Comparison of ENCODE assay signal across 1 cellular context in the genomic region with DNA sequence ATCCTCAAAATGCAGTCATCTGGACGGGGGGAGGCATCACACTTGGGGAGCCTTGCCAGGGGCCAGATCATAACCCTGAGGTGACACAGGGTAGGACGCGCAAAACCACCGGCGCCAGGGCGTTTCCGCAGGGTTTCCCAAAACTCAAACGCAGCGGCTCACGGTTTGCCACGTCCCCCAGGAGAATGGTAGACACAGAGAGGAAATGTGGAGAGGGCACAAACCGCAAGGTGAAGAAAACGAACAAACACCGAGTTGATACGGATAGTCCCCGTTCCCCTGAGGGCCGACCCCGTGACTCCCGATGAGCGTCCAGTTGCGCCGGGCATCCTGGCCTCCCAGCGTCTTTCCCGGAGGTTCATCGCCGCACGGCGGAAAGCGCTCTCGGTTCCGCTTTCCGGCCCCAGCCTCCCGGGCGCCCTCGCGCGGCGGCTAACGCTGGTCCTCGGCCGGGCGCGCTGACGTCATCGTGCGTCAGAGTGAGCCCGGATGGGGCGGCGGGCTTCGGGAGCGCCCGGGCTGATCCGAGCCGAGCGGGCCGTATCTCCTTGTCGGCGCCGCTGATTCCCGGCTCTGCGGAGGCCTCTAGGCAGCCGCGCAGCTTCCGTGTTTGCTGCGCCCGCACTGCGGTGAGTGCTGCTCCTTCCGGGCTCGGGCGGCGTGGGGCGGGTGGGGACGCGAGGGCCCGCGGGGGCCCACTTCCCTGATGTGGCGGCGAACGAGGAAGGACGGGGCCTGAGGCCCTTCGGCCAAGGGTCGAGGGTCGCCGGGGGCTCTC.
TF ChIP-seq lines count a peak whose summit lies in the region.

A gene (plus strand): TSS at position 467 of the 778 bp plus-strand sequence. CDS start 2,641 bp downstream, outside the sequence.

TF ChIP-seq in HepG2, 621 proteins besides CTCF, POLR2A, EP300 and RAD21 (continued from another document and continues in another):
- TF ChIP-seq, protein P1, sequence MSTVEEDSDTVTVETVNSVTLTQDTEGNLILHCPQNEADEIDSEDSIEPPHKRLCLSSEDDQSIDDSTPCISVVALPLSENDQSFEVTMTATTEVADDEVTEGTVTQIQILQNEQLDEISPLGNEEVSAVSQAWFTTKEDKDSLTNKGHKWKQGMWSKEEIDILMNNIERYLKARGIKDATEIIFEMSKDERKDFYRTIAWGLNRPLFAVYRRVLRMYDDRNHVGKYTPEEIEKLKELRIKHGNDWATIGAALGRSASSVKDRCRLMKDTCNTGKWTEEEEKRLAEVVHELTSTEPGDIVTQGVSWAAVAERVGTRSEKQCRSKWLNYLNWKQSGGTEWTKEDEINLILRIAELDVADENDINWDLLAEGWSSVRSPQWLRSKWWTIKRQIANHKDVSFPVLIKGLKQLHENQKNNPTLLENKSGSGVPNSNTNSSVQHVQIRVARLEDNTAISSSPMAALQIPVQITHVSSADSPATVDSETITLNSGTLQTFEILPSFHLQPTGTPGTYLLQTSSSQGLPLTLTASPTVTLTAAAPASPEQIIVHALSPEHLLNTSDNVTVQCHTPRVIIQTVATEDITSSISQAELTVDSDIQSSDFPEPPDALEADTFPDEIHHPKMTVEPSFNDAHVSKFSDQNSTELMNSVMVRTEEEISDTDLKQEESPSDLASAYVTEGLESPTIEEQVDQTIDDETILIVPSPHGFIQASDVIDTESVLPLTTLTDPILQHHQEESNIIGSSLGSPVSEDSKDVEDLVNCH (CRISPR knock-in tag; IDR thresholded peaks at IDR 0.05), result peak; percentile 98; the same call in 1 of the 2 replicates
- TF ChIP-seq CCDC6 (CRISPR knock-in tag; IDR thresholded peaks at IDR 0.05), result peak; percentile 41; the same call in 1 of the 2 replicates
- TF ChIP-seq, protein P2, sequence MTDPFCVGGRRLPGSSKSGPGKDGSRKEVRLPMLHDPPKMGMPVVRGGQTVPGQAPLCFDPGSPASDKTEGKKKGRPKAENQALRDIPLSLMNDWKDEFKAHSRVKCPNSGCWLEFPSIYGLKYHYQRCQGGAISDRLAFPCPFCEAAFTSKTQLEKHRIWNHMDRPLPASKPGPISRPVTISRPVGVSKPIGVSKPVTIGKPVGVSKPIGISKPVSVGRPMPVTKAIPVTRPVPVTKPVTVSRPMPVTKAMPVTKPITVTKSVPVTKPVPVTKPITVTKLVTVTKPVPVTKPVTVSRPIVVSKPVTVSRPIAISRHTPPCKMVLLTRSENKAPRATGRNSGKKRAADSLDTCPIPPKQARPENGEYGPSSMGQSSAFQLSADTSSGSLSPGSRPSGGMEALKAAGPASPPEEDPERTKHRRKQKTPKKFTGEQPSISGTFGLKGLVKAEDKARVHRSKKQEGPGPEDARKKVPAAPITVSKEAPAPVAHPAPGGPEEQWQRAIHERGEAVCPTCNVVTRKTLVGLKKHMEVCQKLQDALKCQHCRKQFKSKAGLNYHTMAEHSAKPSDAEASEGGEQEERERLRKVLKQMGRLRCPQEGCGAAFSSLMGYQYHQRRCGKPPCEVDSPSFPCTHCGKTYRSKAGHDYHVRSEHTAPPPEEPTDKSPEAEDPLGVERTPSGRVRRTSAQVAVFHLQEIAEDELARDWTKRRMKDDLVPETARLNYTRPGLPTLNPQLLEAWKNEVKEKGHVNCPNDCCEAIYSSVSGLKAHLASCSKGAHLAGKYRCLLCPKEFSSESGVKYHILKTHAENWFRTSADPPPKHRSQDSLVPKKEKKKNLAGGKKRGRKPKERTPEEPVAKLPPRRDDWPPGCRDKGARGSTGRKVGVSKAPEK (CRISPR knock-in tag; IDR thresholded peaks at IDR 0.05; ENCODE audit: borderline replicate concordance), result peak; percentile 39; the same call in 1 of the 2 replicates
- TF ChIP-seq MEF2D (CRISPR knock-in tag; IDR thresholded peaks at IDR 0.05), result peak; percentile 55; the same call in 1 of the 2 replicates
- TF ChIP-seq, protein P3, sequence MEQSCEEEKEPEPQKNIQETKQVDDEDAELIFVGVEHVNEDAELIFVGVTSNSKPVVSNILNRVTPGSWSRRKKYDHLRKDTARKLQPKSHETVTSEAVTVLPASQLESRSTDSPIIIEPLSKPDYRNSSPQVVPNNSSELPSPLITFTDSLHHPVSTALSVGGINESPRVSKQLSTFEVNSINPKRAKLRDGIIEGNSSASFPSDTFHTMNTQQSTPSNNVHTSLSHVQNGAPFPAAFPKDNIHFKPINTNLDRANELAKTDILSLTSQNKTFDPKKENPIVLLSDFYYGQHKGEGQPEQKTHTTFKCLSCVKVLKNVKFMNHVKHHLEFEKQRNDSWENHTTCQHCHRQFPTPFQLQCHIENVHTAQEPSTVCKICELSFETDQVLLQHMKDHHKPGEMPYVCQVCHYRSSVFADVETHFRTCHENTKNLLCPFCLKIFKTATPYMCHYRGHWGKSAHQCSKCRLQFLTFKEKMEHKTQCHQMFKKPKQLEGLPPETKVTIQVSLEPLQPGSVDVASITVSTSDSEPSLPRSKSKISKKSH (CRISPR knock-in tag; IDR thresholded peaks at IDR 0.05; ENCODE audit: borderline replicate concordance), result no peak
- no peak; the same call in 1 of the 2 replicates for TF ChIP-seq YEATS4 (CRISPR knock-in tag; IDR thresholded peaks at IDR 0.05; ENCODE audit: borderline replicate concordance)
- TF ChIP-seq SYNCRIP (IDR thresholded peaks at IDR 0.05; ENCODE audit: insufficient read depth, low read depth, low read length), result no peak
- TF ChIP-seq, protein P4, sequence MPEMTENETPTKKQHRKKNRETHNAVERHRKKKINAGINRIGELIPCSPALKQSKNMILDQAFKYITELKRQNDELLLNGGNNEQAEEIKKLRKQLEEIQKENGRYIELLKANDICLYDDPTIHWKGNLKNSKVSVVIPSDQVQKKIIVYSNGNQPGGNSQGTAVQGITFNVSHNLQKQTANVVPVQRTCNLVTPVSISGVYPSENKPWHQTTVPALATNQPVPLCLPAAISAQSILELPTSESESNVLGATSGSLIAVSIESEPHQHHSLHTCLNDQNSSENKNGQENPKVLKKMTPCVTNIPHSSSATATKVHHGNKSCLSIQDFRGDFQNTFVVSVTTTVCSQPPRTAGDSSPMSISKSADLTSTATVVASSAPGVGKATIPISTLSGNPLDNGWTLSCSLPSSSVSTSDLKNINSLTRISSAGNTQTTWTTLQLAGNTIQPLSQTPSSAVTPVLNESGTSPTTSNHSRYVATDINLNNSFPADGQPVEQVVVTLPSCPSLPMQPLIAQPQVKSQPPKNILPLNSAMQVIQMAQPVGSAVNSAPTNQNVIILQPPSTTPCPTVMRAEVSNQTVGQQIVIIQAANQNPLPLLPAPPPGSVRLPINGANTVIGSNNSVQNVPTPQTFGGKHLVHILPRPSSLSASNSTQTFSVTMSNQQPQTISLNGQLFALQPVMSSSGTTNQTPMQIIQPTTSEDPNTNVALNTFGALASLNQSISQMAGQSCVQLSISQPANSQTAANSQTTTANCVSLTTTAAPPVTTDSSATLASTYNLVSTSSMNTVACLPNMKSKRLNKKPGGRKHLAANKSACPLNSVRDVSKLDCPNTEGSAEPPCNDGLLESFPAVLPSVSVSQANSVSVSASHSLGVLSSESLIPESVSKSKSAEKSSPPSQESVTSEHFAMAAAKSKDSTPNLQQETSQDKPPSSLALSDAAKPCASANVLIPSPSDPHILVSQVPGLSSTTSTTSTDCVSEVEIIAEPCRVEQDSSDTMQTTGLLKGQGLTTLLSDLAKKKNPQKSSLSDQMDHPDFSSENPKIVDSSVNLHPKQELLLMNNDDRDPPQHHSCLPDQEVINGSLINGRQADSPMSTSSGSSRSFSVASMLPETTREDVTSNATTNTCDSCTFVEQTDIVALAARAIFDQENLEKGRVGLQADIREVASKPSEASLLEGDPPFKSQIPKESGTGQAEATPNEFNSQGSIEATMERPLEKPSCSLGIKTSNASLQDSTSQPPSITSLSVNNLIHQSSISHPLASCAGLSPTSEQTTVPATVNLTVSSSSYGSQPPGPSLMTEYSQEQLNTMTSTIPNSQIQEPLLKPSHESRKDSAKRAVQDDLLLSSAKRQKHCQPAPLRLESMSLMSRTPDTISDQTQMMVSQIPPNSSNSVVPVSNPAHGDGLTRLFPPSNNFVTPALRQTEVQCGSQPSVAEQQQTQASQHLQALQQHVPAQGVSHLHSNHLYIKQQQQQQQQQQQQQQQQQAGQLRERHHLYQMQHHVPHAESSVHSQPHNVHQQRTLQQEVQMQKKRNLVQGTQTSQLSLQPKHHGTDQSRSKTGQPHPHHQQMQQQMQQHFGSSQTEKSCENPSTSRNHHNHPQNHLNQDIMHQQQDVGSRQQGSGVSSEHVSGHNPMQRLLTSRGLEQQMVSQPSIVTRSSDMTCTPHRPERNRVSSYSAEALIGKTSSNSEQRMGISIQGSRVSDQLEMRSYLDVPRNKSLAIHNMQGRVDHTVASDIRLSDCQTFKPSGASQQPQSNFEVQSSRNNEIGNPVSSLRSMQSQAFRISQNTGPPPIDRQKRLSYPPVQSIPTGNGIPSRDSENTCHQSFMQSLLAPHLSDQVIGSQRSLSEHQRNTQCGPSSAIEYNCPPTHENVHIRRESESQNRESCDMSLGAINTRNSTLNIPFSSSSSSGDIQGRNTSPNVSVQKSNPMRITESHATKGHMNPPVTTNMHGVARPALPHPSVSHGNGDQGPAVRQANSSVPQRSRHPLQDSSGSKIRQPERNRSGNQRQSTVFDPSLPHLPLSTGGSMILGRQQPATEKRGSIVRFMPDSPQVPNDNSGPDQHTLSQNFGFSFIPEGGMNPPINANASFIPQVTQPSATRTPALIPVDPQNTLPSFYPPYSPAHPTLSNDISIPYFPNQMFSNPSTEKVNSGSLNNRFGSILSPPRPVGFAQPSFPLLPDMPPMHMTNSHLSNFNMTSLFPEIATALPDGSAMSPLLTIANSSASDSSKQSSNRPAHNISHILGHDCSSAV (CRISPR knock-in tag; IDR thresholded peaks at IDR 0.05; ENCODE audit: borderline replicate concordance), result no peak
- TF ChIP-seq, protein P5, sequence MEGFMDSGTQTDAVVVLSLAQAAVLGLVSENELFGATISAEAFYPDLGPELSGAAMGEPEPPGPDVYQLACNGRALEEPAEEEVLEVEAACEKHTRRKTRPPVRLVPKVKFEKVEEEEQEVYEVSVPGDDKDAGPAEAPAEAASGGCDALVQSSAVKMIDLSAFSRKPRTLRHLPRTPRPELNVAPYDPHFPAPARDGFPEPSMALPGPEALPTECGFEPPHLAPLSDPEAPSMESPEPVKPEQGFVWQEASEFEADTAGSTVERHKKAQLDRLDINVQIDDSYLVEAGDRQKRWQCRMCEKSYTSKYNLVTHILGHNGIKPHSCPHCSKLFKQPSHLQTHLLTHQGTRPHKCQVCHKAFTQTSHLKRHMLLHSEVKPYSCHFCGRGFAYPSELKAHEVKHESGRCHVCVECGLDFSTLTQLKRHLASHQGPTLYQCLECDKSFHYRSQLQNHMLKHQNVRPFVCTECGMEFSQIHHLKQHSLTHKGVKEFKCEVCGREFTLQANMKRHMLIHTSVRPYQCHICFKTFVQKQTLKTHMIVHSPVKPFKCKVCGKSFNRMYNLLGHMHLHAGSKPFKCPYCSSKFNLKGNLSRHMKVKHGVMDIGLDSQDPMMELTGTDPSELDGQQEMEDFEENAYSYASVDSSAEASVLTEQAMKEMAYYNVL (CRISPR knock-in tag; IDR thresholded peaks at IDR 0.05; ENCODE audit: borderline replicate concordance), result peak; percentile 5; the same call in 1 of the 2 replicates
- TF ChIP-seq ZFP36L2 (CRISPR knock-in tag; IDR thresholded peaks at IDR 0.05), result no peak
- peak; percentile 96 for TF ChIP-seq HIVEP1 (CRISPR knock-in tag; IDR thresholded peaks at IDR 0.05)
- TF ChIP-seq HOXA3 (CRISPR knock-in tag; IDR thresholded peaks at IDR 0.05), result peak; percentile 99
- TF ChIP-seq ZNF883 (CRISPR knock-in tag; IDR thresholded peaks at IDR 0.05; ENCODE audit: not compliant biosample characterization), result no peak
- peak in 1 of 2 experiments; percentile 61; a peak in 2 of 4 replicates for TF ChIP-seq KLF16 (CRISPR knock-in tag; IDR thresholded peaks at IDR 0.05)
- no peak for TF ChIP-seq RBAK (CRISPR knock-in tag; IDR thresholded peaks at IDR 0.05)
- no peak for TF ChIP-seq KDM5A (IDR thresholded peaks at IDR 0.05; ENCODE audit: borderline replicate concordance, low read length)
- no peak for TF ChIP-seq IKZF4 (CRISPR knock-in tag; IDR thresholded peaks at IDR 0.05; ENCODE audit: borderline replicate concordance, low read depth, not compliant biosample characterization)
- no peak for TF ChIP-seq MBNL3 (CRISPR knock-in tag; conservative IDR thresholded peaks at IDR 0.05)
- TF ChIP-seq LCORL (IDR thresholded peaks at IDR 0.05), result no peak
- peak; percentile 77; the same call in 1 of the 2 replicates for TF ChIP-seq LCORL (CRISPR knock-in tag; IDR thresholded peaks at IDR 0.05)
- TF ChIP-seq ZBTB7A (CRISPR knock-in tag; IDR thresholded peaks at IDR 0.05), result no peak
- peak; percentile 66 for TF ChIP-seq SNAI1 (CRISPR knock-in tag; IDR thresholded peaks at IDR 0.05; ENCODE audit: borderline replicate concordance)
- TF ChIP-seq SSRP1 (CRISPR knock-in tag; IDR thresholded peaks at IDR 0.05), result no peak
- TF ChIP-seq NCOR1 (IDR thresholded peaks at IDR 0.05; ENCODE audit: borderline replicate concordance, low read length), result no peak
- no peak for TF ChIP-seq ZNF562 (CRISPR knock-in tag; IDR thresholded peaks at IDR 0.05; ENCODE audit: borderline replicate concordance)
- peak; percentile 79; the same call in 1 of the 2 replicates for TF ChIP-seq TP53 (CRISPR knock-in tag; conservative IDR thresholded peaks at IDR 0.05)
- TF ChIP-seq REPIN1 (CRISPR knock-in tag; IDR thresholded peaks at IDR 0.05; ENCODE audit: borderline replicate concordance, low read depth), result peak; percentile 96
- peak; percentile 38; the same call in 1 of the 2 replicates for TF ChIP-seq EEA1 (CRISPR knock-in tag; IDR thresholded peaks at IDR 0.05; ENCODE audit: borderline replicate concordance)
- TF ChIP-seq, protein P6, sequence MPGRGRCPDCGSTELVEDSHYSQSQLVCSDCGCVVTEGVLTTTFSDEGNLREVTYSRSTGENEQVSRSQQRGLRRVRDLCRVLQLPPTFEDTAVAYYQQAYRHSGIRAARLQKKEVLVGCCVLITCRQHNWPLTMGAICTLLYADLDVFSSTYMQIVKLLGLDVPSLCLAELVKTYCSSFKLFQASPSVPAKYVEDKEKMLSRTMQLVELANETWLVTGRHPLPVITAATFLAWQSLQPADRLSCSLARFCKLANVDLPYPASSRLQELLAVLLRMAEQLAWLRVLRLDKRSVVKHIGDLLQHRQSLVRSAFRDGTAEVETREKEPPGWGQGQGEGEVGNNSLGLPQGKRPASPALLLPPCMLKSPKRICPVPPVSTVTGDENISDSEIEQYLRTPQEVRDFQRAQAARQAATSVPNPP (CRISPR knock-in tag; IDR thresholded peaks at IDR 0.05), result peak; percentile 89
- TF ChIP-seq ARNT2 (CRISPR knock-in tag; IDR thresholded peaks at IDR 0.05; ENCODE audit: low read depth), result peak; percentile 92
- TF ChIP-seq ZZZ3 (CRISPR knock-in tag; IDR thresholded peaks at IDR 0.05; ENCODE audit: borderline replicate concordance), result peak; percentile 56; the same call in 1 of the 2 replicates
- peak; percentile 71 for TF ChIP-seq ZNF143 (CRISPR knock-in tag; IDR thresholded peaks at IDR 0.05)
- TF ChIP-seq CENPT (CRISPR knock-in tag; IDR thresholded peaks at IDR 0.05; ENCODE audit: low read depth), result no peak
- peak; percentile 93 for TF ChIP-seq ZFX (CRISPR knock-in tag; IDR thresholded peaks at IDR 0.05; ENCODE audit: low read depth)
- TF ChIP-seq, protein P7, sequence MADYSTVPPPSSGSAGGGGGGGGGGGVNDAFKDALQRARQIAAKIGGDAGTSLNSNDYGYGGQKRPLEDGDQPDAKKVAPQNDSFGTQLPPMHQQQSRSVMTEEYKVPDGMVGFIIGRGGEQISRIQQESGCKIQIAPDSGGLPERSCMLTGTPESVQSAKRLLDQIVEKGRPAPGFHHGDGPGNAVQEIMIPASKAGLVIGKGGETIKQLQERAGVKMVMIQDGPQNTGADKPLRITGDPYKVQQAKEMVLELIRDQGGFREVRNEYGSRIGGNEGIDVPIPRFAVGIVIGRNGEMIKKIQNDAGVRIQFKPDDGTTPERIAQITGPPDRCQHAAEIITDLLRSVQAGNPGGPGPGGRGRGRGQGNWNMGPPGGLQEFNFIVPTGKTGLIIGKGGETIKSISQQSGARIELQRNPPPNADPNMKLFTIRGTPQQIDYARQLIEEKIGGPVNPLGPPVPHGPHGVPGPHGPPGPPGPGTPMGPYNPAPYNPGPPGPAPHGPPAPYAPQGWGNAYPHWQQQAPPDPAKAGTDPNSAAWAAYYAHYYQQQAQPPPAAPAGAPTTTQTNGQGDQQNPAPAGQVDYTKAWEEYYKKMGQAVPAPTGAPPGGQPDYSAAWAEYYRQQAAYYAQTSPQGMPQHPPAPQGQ (CRISPR knock-in tag; IDR thresholded peaks at IDR 0.05; ENCODE audit: borderline replicate concordance), result no peak; the same call in 1 of the 2 replicates
